In genomic region chr10:61181832-61182231, GRCh38 we compare ENCODE assay signal across 33 cellular contexts.
A peak's percentile ranks its signal among the peaks of the same experiment; 100 is the strongest.
DNase-seq lines count a peak whose midpoint lies in the region; ATAC-seq, FAIRE-seq and TF ChIP-seq lines count a peak whose summit lies in the region.
"Had no signal": no experiment of that assay in that cellular context is flagged by ENCODE, and none has a peak within 500 bp of the region (broad histone marks: within the 10 kb centered on the region; RNA-seq: fewer than 3 reads in every experiment).

No MANE protein-coding gene starts in this region.

- no peaks in the 10 kb centered on the region for H3K4me1 ChIP-seq in K562 (replicated peaks in 1 of 2; ENCODE audit: control insufficient read depth in 2 of 2, insufficient read depth in 2 of 2, low read length in 2 of 2)
- H3K4me1 ChIP-seq: A549; BE2C; BLaER1; BLaER1 treated with 17β-estradiol and CSF1 and Interleukin-3, amounts not matched to agents 10 nM and 100 nM; Caco-2 had no signal

- TF ChIP-seq EP300 in K562 (IDR thresholded peaks at IDR 0.05; ENCODE audit: low read length), result 0 out of 2 replicates have a peak, but pooled peaks have one; percentile 4

- H3K9ac ChIP-seq in K562 (ENCODE audit: insufficient read depth in 1 of 2, low read depth in 2 of 2, low read length in 2 of 2), result no peak overlapping the region
- H3K9ac ChIP-seq: BLaER1; BLaER1 treated with 17β-estradiol and CSF1 and Interleukin-3, amounts not matched to agents 10 nM and 100 nM had no signal

- no peaks in the 10 kb centered on the region for H3K36me3 Mint-ChIP-seq in activated T-cell treated with anti-CD3 and anti-CD28 coated beads, Interleukin-2, amount 50 U/mL, for 24 hours (ENCODE audit: low read depth)
- H3K36me3 Mint-ChIP-seq: CD14-positive monocyte; CD4-positive, alpha-beta memory T cell; CD4-positive, CD25-positive, alpha-beta regulatory T cell; CD8-positive, alpha-beta memory T cell; CD8-positive, alpha-beta T cell had no signal

- H3K36me3 ChIP-seq in K562 (ENCODE audit: control insufficient read depth, insufficient read depth, low read length), result no peaks in the 10 kb centered on the region
- H3K36me3 ChIP-seq: BE2C; BLaER1; BLaER1 treated with 17β-estradiol and CSF1 and Interleukin-3, amounts not matched to agents 10 nM and 100 nM had no signal

- no peak overlapping the region for H3K27ac Mint-ChIP-seq in activated T-cell treated with anti-CD3 and anti-CD28 coated beads, Interleukin-2, amount 50 U/mL, for 24 hours
- H3K27ac Mint-ChIP-seq: B cell; CD14-positive monocyte; CD4-positive, alpha-beta memory T cell; CD4-positive, alpha-beta T cell; CD4-positive, CD25-positive, alpha-beta regulatory T cell; CD8-positive, alpha-beta memory T cell; CD8-positive, alpha-beta T cell had no signal

- no peaks in the 10 kb centered on the region for H3K9me3 Mint-ChIP-seq in activated T-cell treated with anti-CD3 and anti-CD28 coated beads, Interleukin-2, amount 50 U/mL, for 24 hours
- H3K9me3 Mint-ChIP-seq: CD4-positive, alpha-beta T cell; CD8-positive, alpha-beta T cell had no signal

- no peaks in the 10 kb centered on the region for H3K9me1 ChIP-seq in K562 (ENCODE audit: control insufficient read depth, insufficient read depth, low read length)

- BruUV-seq in K562 (replicated peaks; lab: Mats Ljungman, UMichigan), result no TSS peak

- H3K27me3 ChIP-seq in K562 (ENCODE audit: control insufficient read depth in 2 of 2, insufficient read depth in 2 of 2, low read length in 2 of 2), result no peaks in the 10 kb centered on the region
- H3K27me3 ChIP-seq: BE2C; BLaER1; BLaER1 treated with 17β-estradiol and CSF1 and Interleukin-3, amounts not matched to agents 10 nM and 100 nM had no signal

- WGBS in K562 (ENCODE audit: insufficient coverage, low coverage, missing lambda C conversion rate), result 0% methylated on average over 3 of the region's 3 CpGs

- no peak overlapping the region for H3K4me2 ChIP-seq in K562 (ENCODE audit: insufficient read depth, low read length)
- H3K4me2 ChIP-seq: A549; BLaER1; BLaER1 treated with 17β-estradiol and CSF1 and Interleukin-3, amounts not matched to agents 10 nM and 100 nM had no signal

- no peak overlapping the region for H3K4me3 Mint-ChIP-seq in activated T-cell treated with anti-CD3 and anti-CD28 coated beads, Interleukin-2, amount 50 U/mL, for 24 hours
- H3K4me3 Mint-ChIP-seq: B cell; CD14-positive monocyte; CD4-positive, alpha-beta memory T cell; CD4-positive, alpha-beta T cell; CD4-positive, CD25-positive, alpha-beta regulatory T cell; CD8-positive, alpha-beta memory T cell; CD8-positive, alpha-beta T cell had no signal

- H3K9me3 ChIP-seq in K562 (replicated peaks; ENCODE audit: control insufficient read depth, insufficient read depth, low read depth, low read length), result no peaks in the 10 kb centered on the region
- H3K9me3 ChIP-seq: A549; BE2C; BLaER1; BLaER1 treated with 17β-estradiol and CSF1 and Interleukin-3, amounts not matched to agents 10 nM and 100 nM; Caco-2 had no signal

- peak; percentile 43; the same call in 2 of the 3 replicates for ATAC-seq in K562
- ATAC-seq: A549; CD8-positive, alpha-beta T cell had no signal

- POLR2A ChIA-PET in K562 (lab: Yijun Ruan, JAX), result no interaction called here

- no peak for TF ChIP-seq CTCF in K562 (IDR thresholded peaks at IDR 0.05 in 2 of 3, conservative IDR thresholded peaks at IDR 0.05 in 1 of 3; ENCODE audit: insufficient read depth in 2 of 3, low read depth in 1 of 3, low read length in 3 of 3)

- no peaks in the 10 kb centered on the region for H3K4me1 Mint-ChIP-seq in activated T-cell treated with anti-CD3 and anti-CD28 coated beads, Interleukin-2, amount 50 U/mL, for 24 hours (ENCODE audit: low read depth)
- H3K4me1 Mint-ChIP-seq: B cell; CD14-positive monocyte; CD4-positive, alpha-beta memory T cell; CD4-positive, CD25-positive, alpha-beta regulatory T cell; CD8-positive, alpha-beta memory T cell had no signal

- H3K27me3 Mint-ChIP-seq in activated T-cell treated with anti-CD3 and anti-CD28 coated beads, Interleukin-2, amount 50 U/mL, for 24 hours, result no peaks in the 10 kb centered on the region
- H3K27me3 Mint-ChIP-seq: CD8-positive, alpha-beta memory T cell had no signal

- no peak for FAIRE-seq in K562 (lab: Jason Lieb, UNC)
- FAIRE-seq: A204.1, A549, D721Med had no signal

- in situ Hi-C loops in K562 (cut with MboI), result no loop called here

- CTCF ChIA-PET in K562 (lab: Yijun Ruan, JAX; ENCODE audit: low intra/inter-chr PET ratio), result no interaction called here

- H3K79me2 ChIP-seq in K562 (ENCODE audit: control insufficient read depth, insufficient read depth, low read length), result no peaks in the 10 kb centered on the region

- no peaks in the 10 kb centered on the region for H4K20me1 ChIP-seq in K562 (replicated peaks; ENCODE audit: control insufficient read depth, insufficient read depth, low read length)
- H4K20me1 ChIP-seq: BLaER1; BLaER1 treated with 17β-estradiol and CSF1 and Interleukin-3, amounts not matched to agents 10 nM and 100 nM had no signal

- no peak overlapping the region for H3K27ac ChIP-seq in K562 (ENCODE audit: extremely low read depth, low read depth, low read length)
- H3K27ac ChIP-seq: 22Rv1; A549; BLaER1; BLaER1 treated with 17β-estradiol and CSF1 and Interleukin-3, amounts not matched to agents 10 nM and 100 nM; C4-2B had no signal

- H3K4me3 ChIP-seq in K562, result no peak overlapping the region
- H3K4me3 ChIP-seq: A549; BLaER1; BLaER1 treated with 17β-estradiol and CSF1 and Interleukin-3, amounts not matched to agents 10 nM and 100 nM had no signal

- TF ChIP-seq POLR2A in K562 (conservative IDR thresholded peaks at IDR 0.05), result no peak

- no peak for TF ChIP-seq RAD21 in K562 (CRISPR knock-in tag; conservative IDR thresholded peaks at IDR 0.05 in 1 of 2, IDR thresholded peaks at IDR 0.05 in 1 of 2)

- no peak overlapping the region for H2AFZ ChIP-seq in K562 (ENCODE audit: low read depth, low read length)

- intact Hi-C loops in K562 (cut with micrococcal nuclease), result no loop called here

- peak; percentile 54 for DNase-seq in OCI-M1 (lab: John Stamatoyannopoulos, UW)
- DNase-seq in K562 (ENCODE audit: extremely low read depth in 1 of 4, low spot score in 3 of 4), result peak in 1 of 4 experiments; percentile 3
- DNase-seq in activated T-cell treated with anti-CD3 and anti-CD28 coated beads, Interleukin-2, amount 50 U/mL, for 24 hours, result no peak
- no peak for DNase-seq in germinal center (ENCODE audit: low spot score)
- DNase-seq: 8988T; ACHN; AML-193; BE2C; C1 segment of cervical spinal cord; Caco-2; Calu3; CD4-positive, alpha-beta memory T cell; CD4-positive, alpha-beta T cell; CD4-positive, CD25-positive, alpha-beta regulatory T cell; CD8-positive, alpha-beta memory T cell; CD8-positive, alpha-beta T cell; COR-L47; DMS 273 treated with DMSO at 0.1 percent for 48 hours; DMS153; DMS53; DMS79; DMS79 treated with DMSO at 0.1 percent for 48 hours; DND-41; EL had no signal

TF ChIP-seq in K562, 482 proteins besides CTCF, POLR2A, EP300 and RAD21 (continues in another document):
- TF ChIP-seq SMAD4 (CRISPR knock-in tag; conservative IDR thresholded peaks at IDR 0.05), result 0 out of 2 replicates have a peak, but pooled peaks have one; percentile 26
- no peak for TF ChIP-seq CHD1 (IDR thresholded peaks at IDR 0.05; ENCODE audit: low read length)
- TF ChIP-seq ZNF124 (CRISPR knock-in tag; IDR thresholded peaks at IDR 0.05), result no peak
- peak; percentile 48 for TF ChIP-seq ARID1B (IDR thresholded peaks at IDR 0.05)
- TF ChIP-seq MEIS2 (IDR thresholded peaks at IDR 0.05; ENCODE audit: partially characterized antibody), result peak; percentile 91
- TF ChIP-seq NR3C1 (CRISPR knock-in tag; IDR thresholded peaks at IDR 0.05), result no peak
- TF ChIP-seq ELF4 (CRISPR knock-in tag; IDR thresholded peaks at IDR 0.05), result no peak
- no peak for TF ChIP-seq ZNF3 (CRISPR knock-in tag; IDR thresholded peaks at IDR 0.05)
- no peak for TF ChIP-seq ZNF347 (CRISPR knock-in tag; IDR thresholded peaks at IDR 0.05; ENCODE audit: low read depth)
- no peak for TF ChIP-seq TCFL5 (CRISPR knock-in tag; conservative IDR thresholded peaks at IDR 0.05)
- peak; percentile 43; the same call in 1 of the 2 replicates for TF ChIP-seq ATF3 (IDR thresholded peaks at IDR 0.05)
- no peak for TF ChIP-seq ATF3 (CRISPR knock-in tag; conservative IDR thresholded peaks at IDR 0.05)
- no peak for TF ChIP-seq ZNF239 (CRISPR knock-in tag; IDR thresholded peaks at IDR 0.05)
- no peak for TF ChIP-seq E2F6 (IDR thresholded peaks at IDR 0.05; ENCODE audit: borderline replicate concordance in 1 of 2, extremely low read depth in 1 of 2, insufficient read depth in 1 of 2, insufficient read length in 1 of 2, low read depth in 1 of 2, low read length in 1 of 2, poor library complexity in 1 of 2, severe bottlenecking in 1 of 2)
- peak in 1 of 2 experiments; percentile 71; a peak in 2 of 4 replicates for TF ChIP-seq RCOR1 (IDR thresholded peaks at IDR 0.05; ENCODE audit: borderline replicate concordance in 1 of 2, low read depth in 2 of 2, low read length in 2 of 2)
- TF ChIP-seq KDM1A (IDR thresholded peaks at IDR 0.05), result no peak
- no peak for TF ChIP-seq TBP (optimal IDR thresholded peaks at IDR 0.05; ENCODE audit: low read depth, low read length)
- no peak for TF ChIP-seq RB1 (IDR thresholded peaks at IDR 0.05; ENCODE audit: low read depth)
- peak; percentile 49; the same call in 1 of the 2 replicates for TF ChIP-seq TEAD4 (IDR thresholded peaks at IDR 0.05; ENCODE audit: low read length)
- TF ChIP-seq TEAD4 (CRISPR knock-in tag; IDR thresholded peaks at IDR 0.05; ENCODE audit: borderline replicate concordance), result no peak
- no peak for TF ChIP-seq ZNF507 (tag; conservative IDR thresholded peaks at IDR 0.05)
- no peak for TF ChIP-seq ZBTB8A (IDR thresholded peaks at IDR 0.05; ENCODE audit: partially characterized antibody)
- TF ChIP-seq ZNF668 (CRISPR knock-in tag; IDR thresholded peaks at IDR 0.05), result no peak
